In genomic region chr10:93110472-93111146, GRCh38 we compare ENCODE assay signal across 15 cellular contexts. TPM values are rescaled to one million over a fixed set of nuclear protein-coding genes. Genes with fewer than 3 reads are reported as not detected.
DNase-seq lines count a peak whose midpoint lies in the region; ATAC-seq, FAIRE-seq and TF ChIP-seq lines count a peak whose summit lies in the region.
"Had no signal": no experiment of that assay in that cellular context is flagged by ENCODE, and none has a peak within 500 bp of the region (broad histone marks: within the 10 kb centered on the region; RNA-seq: fewer than 3 reads in every experiment).

No MANE protein-coding gene starts in this region.

- no peak overlapping the region for H3K27ac Mint-ChIP-seq in chondrocyte (ENCODE audit: unreplicated experiment)
- H3K27ac Mint-ChIP-seq: brain; stimulated activated naive CD8-positive, alpha-beta T cell treated with anti-CD3 and anti-CD28 coated beads, Interleukin-15, Interleukin-2, amounts not matched to agents 100 ng/mL and 50 ng/mL, for 24 hours had no signal

- peak; percentile 86 for ATAC-seq in GM18868 (IDR thresholded peaks at IDR 0.05; ENCODE audit: unreplicated experiment)
- peak; percentile 60 for ATAC-seq in GM21515 (IDR thresholded peaks at IDR 0.05; ENCODE audit: unreplicated experiment)
- peak; percentile 47 for ATAC-seq in HG02981 (IDR thresholded peaks at IDR 0.05; ENCODE audit: unreplicated experiment)

- H3K4me3 ChIP-seq in OCI-LY7 (ENCODE audit: low read depth, low read length, poor library complexity, severe bottlenecking) = no peak overlapping the region
- H3K4me3 ChIP-seq: dorsolateral prefrontal cortex had no signal

- H3K4me3 Mint-ChIP-seq in chondrocyte (ENCODE audit: unreplicated experiment) = no peak overlapping the region
- H3K4me3 Mint-ChIP-seq: brain; neural crest cell; stimulated activated naive CD8-positive, alpha-beta T cell treated with anti-CD3 and anti-CD28 coated beads, Interleukin-15, Interleukin-2, amounts not matched to agents 100 ng/mL and 50 ng/mL, for 24 hours had no signal

- H3K4me1 Mint-ChIP-seq in chondrocyte (ENCODE audit: low read depth) = peaks cover 10% of the 10 kb centered on the region
- H3K4me1 Mint-ChIP-seq: brain, neural crest cell had no signal

- intact Hi-C loops in OCI-LY7 (cut with micrococcal nuclease; ENCODE audit: unreplicated experiment) = no loop called here

- no peaks in the 10 kb centered on the region for H3K79me2 ChIP-seq in OCI-LY7 (ENCODE audit: insufficient read depth, low read depth, low read length)

- TF ChIP-seq CTCF in OCI-LY7 (conservative IDR thresholded peaks at IDR 0.05; ENCODE audit: low read length) (no peak), chondrocyte (IDR thresholded peaks at IDR 0.05) (no peak)

- H3K27ac ChIP-seq in OCI-LY7 (ENCODE audit: low read depth, low read length, poor library complexity, severe bottlenecking) = peak overlapping the region; percentile 44
- H3K27ac ChIP-seq: dorsolateral prefrontal cortex had no signal

- no peaks in the 10 kb centered on the region for H4K20me1 ChIP-seq in OCI-LY7 (ENCODE audit: insufficient read depth, low read length)

- no peak for FAIRE-seq in HTR-8/SVneo (lab: Jason Lieb, UNC)

- no peaks in the 10 kb centered on the region for H3K9me2 ChIP-seq in OCI-LY7 (ENCODE audit: insufficient read depth, low read length)
- H3K9me2 ChIP-seq: SK-N-SH had no signal

- peaks cover 15% of the 10 kb centered on the region for H3K27me3 Mint-ChIP-seq in chondrocyte (ENCODE audit: low read depth)

- H3K36me3 ChIP-seq in OCI-LY7 (ENCODE audit: insufficient read depth, low read length) = no peaks in the 10 kb centered on the region

- H3K9me3 ChIP-seq in OCI-LY7 (ENCODE audit: low read length) = no peaks in the 10 kb centered on the region
- H3K9me3 ChIP-seq: SK-N-SH had no signal

- peak overlapping the region; percentile 20; the same call in 1 of the 2 replicates for H3K4me2 ChIP-seq in OCI-LY7 (ENCODE audit: low read length)
- H3K4me2 ChIP-seq: SK-N-SH had no signal

- CTCF ChIA-PET in OCI-LY7 (lab: Charles Lee; ENCODE audit: unreplicated experiment) = no interaction called here

- DNase-seq in OCI-LY7 (ENCODE audit: low spot score) (peak; percentile 45), HTR-8/SVneo (ENCODE audit: insufficient read length, low spot score) (no peak), SHP77 (lab: John Stamatoyannopoulos, UW) (no peak), NCI-H526 (lab: John Stamatoyannopoulos, UW) (no peak), chondrocyte (ENCODE audit: low spot score) (no peak)
- DNase-seq: activated naive CD4-positive, alpha-beta T cell; dorsolateral prefrontal cortex; SK-N-SH had no signal

- peaks cover 24% of the 10 kb centered on the region for H3K4me1 ChIP-seq in OCI-LY7 (ENCODE audit: insufficient read depth, low read length, poor library complexity, severe bottlenecking)

- peaks cover 2% of the 10 kb centered on the region for H3K36me3 Mint-ChIP-seq in chondrocyte (ENCODE audit: low read depth)
- H3K36me3 Mint-ChIP-seq: brain had no signal

- BruUV-seq in OCI-LY7 (replicated peaks; lab: Mats Ljungman, UMichigan) = no TSS peak

- POLR2A ChIA-PET in OCI-LY7 (lab: Charles Lee) = interaction anchor here (0.5 to 0.6 kb wide), 2 partner anchors 92 to 1118 kb away, joined by 3 to 4 read pairs; no protein-coding TSS in a partner anchor

- peak overlapping the region; percentile 5; the same call in 1 of the 2 replicates for H2AFZ ChIP-seq in OCI-LY7 (ENCODE audit: low read length)

- H3K9me3 Mint-ChIP-seq in chondrocyte (ENCODE audit: low read depth) = peaks cover 3% of the 10 kb centered on the region
- H3K9me3 Mint-ChIP-seq: neural crest cell; stimulated activated naive CD8-positive, alpha-beta T cell treated with anti-CD3 and anti-CD28 coated beads, Interleukin-15, Interleukin-2, amounts not matched to agents 100 ng/mL and 50 ng/mL, for 24 hours had no signal

RNA-seq across cellular contexts. Expression of gene CYP26A1, which starts 36.9 kb away (rescaled TPM):
- total RNA-seq in OCI-LY7 (2014; rRNA removed; shearing (Covaris generic)) = not detected in 2 replicates
- total RNA-seq in OCI-LY7 (2022) (not detected in 2 replicates), chondrocyte (0.47 to 1.9 TPM (median 0.49 TPM) in 3 replicates)
- total RNA-seq: activated CD8-positive, alpha-beta memory T cell treated with anti-CD3 and anti-CD28 coated beads for 36 hours had no signal

RNA-seq across cellular contexts. Expression of gene CYP26C1, which starts 50.0 kb away (rescaled TPM):
- 0.15 and 0.19 TPM in 2 replicates for total RNA-seq in OCI-LY7 (2014; rRNA removed; shearing (Covaris generic))
- total RNA-seq in OCI-LY7 (2022) (0.09 and 0.15 TPM in 2 replicates), chondrocyte (0.10 to 0.25 TPM (median 0.15 TPM) in 3 replicates)
